Comparison of ENCODE assay signal across 8 cellular contexts in the genomic region with DNA sequence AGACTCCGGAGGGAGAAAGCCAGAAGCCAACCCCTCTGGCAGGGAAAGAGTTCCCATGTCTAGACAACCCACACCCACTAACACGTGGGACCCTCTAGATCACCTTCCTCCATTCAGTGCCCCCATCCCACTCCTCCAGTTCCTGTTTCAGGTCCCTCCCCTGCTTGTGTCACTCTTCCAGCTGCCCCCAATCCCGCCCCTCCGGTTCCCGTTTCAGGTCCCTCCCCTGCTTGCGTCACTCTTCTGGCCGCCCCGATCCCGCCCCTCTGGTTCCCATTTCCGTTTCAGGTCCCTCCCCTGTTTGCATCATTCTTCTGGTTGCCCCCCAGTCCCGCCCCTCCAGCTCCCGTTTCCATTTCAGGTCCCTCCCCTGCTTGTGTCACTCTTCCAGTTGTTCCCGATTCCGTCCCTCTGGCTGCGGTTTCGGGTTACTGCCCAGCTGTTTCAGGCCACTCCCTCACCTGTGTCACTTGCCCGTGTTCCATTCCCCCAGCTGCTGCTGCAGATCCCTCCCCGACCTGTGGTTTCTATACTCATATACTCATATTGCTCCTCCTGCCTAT.
DNase-seq lines count a peak whose midpoint lies in the region; ATAC-seq lines count a peak whose summit lies in the region.

No MANE protein-coding gene starts in this region.

- H3K36me3 Mint-ChIP-seq in effector memory CD8-positive, alpha-beta T cell (ENCODE audit: insufficient read depth) = peaks cover 3% of the 10 kb centered on the region

- peaks cover 7 to 9% of the 10 kb centered on the region in 2 donors for H3K4me1 Mint-ChIP-seq in effector memory CD8-positive, alpha-beta T cell (ENCODE audit: low read depth in 2 of 2)

- no peaks in the 10 kb centered on the region for H3K9me3 Mint-ChIP-seq in effector memory CD8-positive, alpha-beta T cell

- peak; percentile 76 for DNase-seq in NK-92 treated with Interleukin-12 subunit alpha and Interleukin-12 subunit beta, amount 100 ng/mL, for 24 hours (lab: John Stamatoyannopoulos, UW)
- no peak for DNase-seq in NK-92 (lab: John Stamatoyannopoulos, UW; ENCODE audit: unreplicated experiment)
- peak; percentile 86 for DNase-seq in NCI-H526 treated with DMSO at 0.1 percent for 48 hours (lab: John Stamatoyannopoulos, UW)
- peak; percentile 53 to 64 for DNase-seq in activated CD8-positive, alpha-beta memory T cell treated with anti-CD3 and anti-CD28 coated beads for 4 hours (ENCODE audit: low read depth in 2 of 2)
- peak; percentile 33 to 58 (median 40) for DNase-seq in effector memory CD8-positive, alpha-beta T cell
- peak; percentile 79 for DNase-seq in medulla oblongata (ENCODE audit: extremely low spot score)
- peak; percentile 46 for DNase-seq in stimulated activated CD8-positive, alpha-beta memory T cell treated with anti-CD3 and anti-CD28 coated beads, Interleukin-12 subunit alpha, Interleukin-12 subunit beta, amount 100 ng/mL, for 1 hour (ENCODE audit: low read depth)

- peak; percentile 88 for ATAC-seq in HG03354 (IDR thresholded peaks at IDR 0.05; ENCODE audit: poor library complexity, severe bottlenecking, unreplicated experiment)
- ATAC-seq in effector memory CD8-positive, alpha-beta T cell (replicated peaks) = peak; percentile 89

- H3K4me3 Mint-ChIP-seq in effector memory CD8-positive, alpha-beta T cell = peak overlapping the region; percentile 84 to 87

- H3K27ac Mint-ChIP-seq in effector memory CD8-positive, alpha-beta T cell = peak overlapping the region; percentile 90 to 93

- H3K27me3 Mint-ChIP-seq in effector memory CD8-positive, alpha-beta T cell = peaks cover 11 to 12% of the 10 kb centered on the region in 2 donors
